In genomic region chr1:27402349-27402754, GRCh38 we compare ENCODE assay signal across 7 cellular contexts. TPM values are rescaled to one million over a fixed set of nuclear protein-coding genes. Genes with fewer than 3 reads are reported as not detected.
DNase-seq lines count a peak whose midpoint lies in the region; ATAC-seq and TF ChIP-seq lines count a peak whose summit lies in the region.

No MANE protein-coding gene starts in this region.

- intact Hi-C loops in colonic mucosa (cut with DNase I) = loop anchor here (5.0 kb wide), 1 partner anchor 205 kb away; no protein-coding TSS in a partner anchor

- TF ChIP-seq CTCF in colonic mucosa (IDR thresholded peaks at IDR 0.05) = peak; percentile 54
- TF ChIP-seq CTCF in liver (IDR thresholded peaks at IDR 0.05; ENCODE audit: low read depth, low read length, missing input control) = peak; percentile 52

- H3K36me3 ChIP-seq in colonic mucosa (no peaks in the 10 kb centered on the region), liver (ENCODE audit: control insufficient read depth in 4 of 4, insufficient read depth in 3 of 4, low read depth in 1 of 4, low read length in 3 of 4) (peaks cover 0 to 8% (median 2%) of the 10 kb centered on the region in 4 donors)

- no peaks in the 10 kb centered on the region for H3K4me1 ChIP-seq in colonic mucosa
- H3K4me1 ChIP-seq in liver (ENCODE audit: control insufficient read depth in 4 of 4, insufficient read depth in 4 of 4, low read length in 3 of 4) = peaks cover 0 to 12% (median 2%) of the 10 kb centered on the region in 4 donors

- 35% methylated on average over 8 of the region's 8 CpGs for WGBS in liver

- no peak for ATAC-seq in HG03469 (IDR thresholded peaks at IDR 0.05; ENCODE audit: unreplicated experiment)
- ATAC-seq in HG03342 (IDR thresholded peaks at IDR 0.05; ENCODE audit: unreplicated experiment) = no peak

- peak; percentile 43 for DNase-seq in ELR (ENCODE audit: low read depth)
- peak; percentile 68 for DNase-seq in M059J (ENCODE audit: low read depth)
- peak; percentile 83 for DNase-seq in colonic mucosa
- peak in 43 of 49 donors; percentile 16 to 80 (median 61) for DNase-seq in substantia nigra (lab: John Stamatoyannopoulos, UW)

- H3K4me3 ChIP-seq in colonic mucosa = no peak overlapping the region
- H3K4me3 ChIP-seq in liver (ENCODE audit: low read depth in 1 of 3, low read length in 3 of 3) = no peak overlapping the region

- TF ChIP-seq RAD21 in liver (IDR thresholded peaks at IDR 0.05) = peak; percentile 71 to 76

- H3K27ac ChIP-seq in colonic mucosa = peak overlapping the region; percentile 42
- H3K27ac ChIP-seq in liver (ENCODE audit: low read depth in 1 of 2, low read length in 2 of 2) = no peak overlapping the region
- peak overlapping the region; percentile 32 for H3K27ac ChIP-seq in substantia nigra (ENCODE audit: low read depth, low read length, poor library complexity, severe bottlenecking)

- H3K9ac ChIP-seq in colonic mucosa (ENCODE audit: low read depth in 2 of 2, low read length in 2 of 2) (peak overlapping the region in 1 of 2 donors; percentile 68), liver (ENCODE audit: low read depth in 1 of 2, low read length in 2 of 2) (no peak overlapping the region)

- H3K9me3 ChIP-seq in colonic mucosa (no peaks in the 10 kb centered on the region), liver (ENCODE audit: control insufficient read depth in 4 of 4, low read length in 3 of 4) (no peaks in the 10 kb centered on the region)

- H3K27me3 ChIP-seq in colonic mucosa (no peaks in the 10 kb centered on the region), liver (ENCODE audit: control insufficient read depth in 4 of 4, insufficient read depth in 4 of 4, low read length in 3 of 4) (no peaks in the 10 kb centered on the region)

TF ChIP-seq in liver, 16 proteins besides CTCF, POLR2A, EP300 and RAD21:
- TF ChIP-seq FOXA1 (IDR thresholded peaks at IDR 0.05) (no peak), ZBTB33 (IDR thresholded peaks at IDR 0.05) (no peak), SP1 (IDR thresholded peaks at IDR 0.05) (no peak), MAX (IDR thresholded peaks at IDR 0.05) (no peak), HNF4A (conservative IDR thresholded peaks at IDR 0.05) (no peak), REST (IDR thresholded peaks at IDR 0.05) (no peak), NR2F2 (IDR thresholded peaks at IDR 0.05) (no peak), EGR1 (IDR thresholded peaks at IDR 0.05; ENCODE audit: low read depth in 2 of 2) (no peak), JUND (IDR thresholded peaks at IDR 0.05) (no peak), GABPA (IDR thresholded peaks at IDR 0.05 in 1 of 2, conservative IDR thresholded peaks at IDR 0.05 in 1 of 2) (no peak)
TF ChIP-seq in liver: peak in this region for 0.

RNA-seq across cellular contexts. Expression of gene GPR3, which starts 9.9 kb away (rescaled TPM):
- total RNA-seq in M059J (2014; rRNA removed; shearing (Covaris generic)) = 2.0 and 2.6 TPM in 2 replicates
- total RNA-seq in colonic mucosa = under 1 TPM; 0.32 to 0.49 TPM
- total RNA-seq in liver = under 1 TPM in 1 of 2 donors, not detected in 1; under 0.01 TPM
- polyA plus RNA-seq in liver = under 1 TPM in 1 of 2 donors, not detected in 1; 0.30 TPM

RNA-seq across cellular contexts. Expression of gene CD164L2, which starts 19.2 kb away (rescaled TPM):
- total RNA-seq in M059J (2014; rRNA removed; shearing (Covaris generic)) = 0.15 TPM in 1 of 2 replicates, not detected in the other
- 1 to 10 TPM in 1 of 2 donors, under 1 TPM in 1; 0.69 to 1.7 TPM for total RNA-seq in colonic mucosa
- not detected for total RNA-seq in liver
- not detected for polyA plus RNA-seq in liver

RNA-seq across cellular contexts. Expression of gene FCN3, which starts 27.7 kb away (rescaled TPM):
- total RNA-seq in M059J (2014; rRNA removed; shearing (Covaris generic)) = not detected in 2 replicates
- total RNA-seq in colonic mucosa (1 to 10 TPM in 1 of 2 donors, under 1 TPM in 1; 0.42 to 1.5 TPM), liver (100 to 1,000 TPM in 1 of 2 donors, 10 to 100 TPM in 1; 87.3 to 146 TPM)
- polyA plus RNA-seq in liver = 100 to 1,000 TPM; 127 to 310 TPM

RNA-seq across cellular contexts. Expression of gene MAP3K6, which starts 35.6 kb away (rescaled TPM):
- total RNA-seq in M059J (2014; rRNA removed; shearing (Covaris generic)) = 9.2 and 18.1 TPM in 2 replicates
- total RNA-seq in colonic mucosa = 10 to 100 TPM; 21.7 to 41.0 TPM
- total RNA-seq in liver = 1 to 10 TPM; 1.3 to 8.3 TPM
- 1 to 10 TPM; 3.4 to 4.6 TPM for polyA plus RNA-seq in liver

Comparison
In these comparisons a context has a peak if more than half of its experiments do, and no peak if none do; other contexts are left out.
1. H3K27ac ChIP-seq: peak in colonic mucosa (single experiment) and substantia nigra (single experiment); none in liver (0 of 2).
2. RNA of gene FCN3, which starts 27.7 kb away (total RNA-seq): 87.3 to 146 TPM in liver; 0.42 to 1.5 TPM in colonic mucosa and not detected in M059J; every median in the first group is over 10 times any median in the second.
3. Peak in every context shown above with its lines, with median percentiles within 50 percentile points of each other: DNase-seq.